In the genomic region with DNA sequence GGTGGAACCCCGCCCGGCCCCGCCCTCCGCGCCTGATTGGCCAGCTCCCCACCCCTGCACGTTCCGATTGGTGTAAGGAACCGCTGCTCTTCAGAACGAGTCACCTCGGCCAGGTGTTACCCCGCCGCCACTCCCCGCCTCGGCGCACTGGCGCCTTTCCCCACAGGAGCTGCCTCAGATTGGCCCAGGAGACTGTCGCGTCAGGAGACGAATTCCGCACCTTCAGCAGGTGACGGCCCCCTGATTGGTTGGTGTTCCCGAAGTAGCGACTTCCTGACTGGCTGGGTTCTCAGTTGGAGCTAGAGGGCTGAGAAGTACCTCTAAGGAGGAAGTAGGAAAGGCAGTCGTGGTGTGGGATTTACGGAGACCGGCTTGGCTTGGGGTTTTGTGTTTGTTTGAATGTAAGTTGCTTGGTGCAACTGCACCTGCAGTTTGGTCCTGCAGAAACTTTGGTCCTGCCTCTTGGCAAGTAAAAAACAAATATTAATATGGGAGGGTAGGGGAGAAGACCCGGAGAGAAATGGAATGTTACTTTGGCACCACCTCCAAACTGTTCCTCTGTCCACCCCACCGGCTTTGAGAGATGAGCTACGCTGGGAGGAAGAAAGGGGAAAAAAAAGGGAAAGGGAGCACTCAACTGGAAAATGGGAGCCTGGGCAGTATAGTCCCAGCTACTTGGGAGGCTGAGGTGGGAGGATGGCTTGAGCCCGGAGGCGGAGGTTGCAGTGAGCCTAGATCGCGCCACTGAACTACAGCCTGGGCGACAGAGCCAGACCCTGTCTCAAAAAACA, we compare ENCODE assay signal across 1 cellular context.
TF ChIP-seq lines count a peak whose summit lies in the region.

No MANE protein-coding gene starts in this region.

TF ChIP-seq in IMR-90, 13 proteins besides CTCF, POLR2A, EP300 and RAD21:
- TF ChIP-seq RFX5 (IDR thresholded peaks at IDR 0.05; ENCODE audit: low read depth, low read length) (no peak), MAFK (IDR thresholded peaks at IDR 0.05; ENCODE audit: low read depth, low read length) (no peak), SMC3 (IDR thresholded peaks at IDR 0.05; ENCODE audit: low read depth, low read length) (no peak), NFE2L2 (IDR thresholded peaks at IDR 0.05; ENCODE audit: low read depth, low read length) (no peak), CHD1 (IDR thresholded peaks at IDR 0.05; ENCODE audit: low read depth, low read length) (no peak), MAZ (IDR thresholded peaks at IDR 0.05; ENCODE audit: borderline replicate concordance, low read depth, low read length) (no peak), BHLHE40 (IDR thresholded peaks at IDR 0.05; ENCODE audit: low read depth, low read length) (no peak), FOS (IDR thresholded peaks at IDR 0.05; ENCODE audit: low read depth, low read length) (no peak), CEBPB (IDR thresholded peaks at IDR 0.05; ENCODE audit: low read depth, low read length) (no peak), MXI1 (IDR thresholded peaks at IDR 0.05; ENCODE audit: borderline replicate concordance, low read depth, low read length) (no peak), RCOR1 (IDR thresholded peaks at IDR 0.05; ENCODE audit: insufficient replicate concordance, low read length) (no peak)
- TF ChIP-seq, protein P1, sequence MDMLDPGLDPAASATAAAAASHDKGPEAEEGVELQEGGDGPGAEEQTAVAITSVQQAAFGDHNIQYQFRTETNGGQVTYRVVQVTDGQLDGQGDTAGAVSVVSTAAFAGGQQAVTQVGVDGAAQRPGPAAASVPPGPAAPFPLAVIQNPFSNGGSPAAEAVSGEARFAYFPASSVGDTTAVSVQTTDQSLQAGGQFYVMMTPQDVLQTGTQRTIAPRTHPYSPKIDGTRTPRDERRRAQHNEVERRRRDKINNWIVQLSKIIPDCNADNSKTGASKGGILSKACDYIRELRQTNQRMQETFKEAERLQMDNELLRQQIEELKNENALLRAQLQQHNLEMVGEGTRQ (IDR thresholded peaks at IDR 0.05; ENCODE audit: low read depth, low read length): no peak
